11 cellular contexts compared by ENCODE assay signal in genomic region chr6:74273541-74273940, GRCh38.
"Had no signal": no experiment of that assay in that cellular context is flagged by ENCODE, and none has a peak within 500 bp of the region (broad histone marks: within the 10 kb centered on the region; RNA-seq: fewer than 3 reads in every experiment).

No MANE protein-coding gene starts in this region.

- H3K27ac ChIP-seq: GM23248 had no signal

- H3K4me2 ChIP-seq: GM23338 had no signal

- DNase-seq: GM23248, GOT3, H7, H9, HCEC 1CT, HFFc6 had no signal

- H3K9me3 ChIP-seq: HAP-1 had no signal

- ATAC-seq: GM23338, HCT116 had no signal

- H3K36me3 ChIP-seq: HAP-1 had no signal

- H3K4me3 ChIP-seq: GM23248, GM23338, HAP-1 had no signal

- FAIRE-seq: H1, H54 had no signal

- H3K4me1 ChIP-seq: HAP-1 had no signal

- H2AFZ ChIP-seq: GM23248, GM23338 had no signal

- H3K9ac ChIP-seq: GM23248 had no signal
